Comparison of ENCODE assay signal across 18 cellular contexts in genomic region chr3:159187706-159188105, GRCh38.
"Had no signal": no experiment of that assay in that cellular context is flagged by ENCODE, and none has a peak within 500 bp of the region (broad histone marks: within the 10 kb centered on the region; RNA-seq: fewer than 3 reads in every experiment).

No MANE protein-coding gene starts in this region.

- FAIRE-seq: keratinocyte had no signal

- H3K27ac ChIP-seq: brain microvascular endothelial cell, coronary artery, esophagus muscularis mucosa, left lung, skin epidermis had no signal

- H3K36me3 ChIP-seq: brain microvascular endothelial cell, esophagus muscularis mucosa, left lung had no signal

- H3K27me3 ChIP-seq: brain microvascular endothelial cell, esophagus muscularis mucosa, left lung had no signal

- DNase-seq: activated CD4-positive, alpha-beta memory T cell treated with anti-CD3 and anti-CD28 coated beads, Interleukin-2, amount 10 ng/mL, durations not matched to agents 7 days and 5 days; activated CD8-positive, alpha-beta memory T cell treated with anti-CD3 and anti-CD28 coated beads, Interleukin-2, amount 50 U/mL, for 4 hours; activated effector memory CD4-positive, alpha-beta T cell treated with anti-CD3 and anti-CD28 coated beads, Interleukin-2, amount 50 U/mL, for 16 hours; activated T-cell treated with anti-CD3 and anti-CD28 coated beads, Interleukin-2, amount 50 U/mL, for 48 hours; brain microvascular endothelial cell; occipital lobe; stimulated activated CD4-positive, alpha-beta T cell treated with anti-CD3 and anti-CD28 coated beads, Interleukin-4, amount 100 ng/mL, for 4 hours; stimulated activated CD8-positive, alpha-beta memory T cell treated with anti-CD3 and anti-CD28 coated beads, Interleukin-4, amount 100 ng/mL, for 48 hours; stimulated activated naive CD4-positive, alpha-beta T cell treated with Interleukin-2 at 50 U/mL for 16 hours; trophoblast cell had no signal

- H3K27ac Mint-ChIP-seq: activated CD4-positive, alpha-beta memory T cell treated with anti-CD3 and anti-CD28 coated beads, Interleukin-2, amount 10 ng/mL, durations not matched to agents 7 days and 5 days; activated naive CD4-positive, alpha-beta T cell treated with anti-CD3 and anti-CD28 coated beads, Interleukin-2, amount 50 U/mL, for 24 hours; natural killer cell treated with Interleukin-12 subunit alpha and Interleukin-12 subunit beta and Interleukin-15 and Interleukin-18, amount 100 ng/mL, for 72 hours had no signal

- H3K4me3 ChIP-seq: coronary artery, esophagus muscularis mucosa, left lung, skin epidermis had no signal

- H3K4me1 Mint-ChIP-seq: activated CD4-positive, alpha-beta memory T cell treated with anti-CD3 and anti-CD28 coated beads, Interleukin-2, amount 10 ng/mL, durations not matched to agents 7 days and 5 days; activated naive CD4-positive, alpha-beta T cell treated with anti-CD3 and anti-CD28 coated beads, Interleukin-2, amount 50 U/mL, for 24 hours; central memory CD8-positive, alpha-beta T cell had no signal

- H3K27me3 Mint-ChIP-seq: activated CD4-positive, alpha-beta memory T cell treated with anti-CD3 and anti-CD28 coated beads, Interleukin-2, amount 10 ng/mL, durations not matched to agents 7 days and 5 days; central memory CD8-positive, alpha-beta T cell; natural killer cell treated with Interleukin-12 subunit alpha and Interleukin-12 subunit beta and Interleukin-15 and Interleukin-18, amount 100 ng/mL, for 72 hours had no signal

- ATAC-seq: left lung; natural killer cell treated with Interleukin-12 subunit alpha and Interleukin-12 subunit beta and Interleukin-15 and Interleukin-18, amount 100 ng/mL, for 72 hours had no signal

- H3K9me3 ChIP-seq: esophagus muscularis mucosa, left lung had no signal

- H3K4me3 Mint-ChIP-seq: activated CD4-positive, alpha-beta memory T cell treated with anti-CD3 and anti-CD28 coated beads, Interleukin-2, amount 10 ng/mL, durations not matched to agents 7 days and 5 days; activated naive CD4-positive, alpha-beta T cell treated with anti-CD3 and anti-CD28 coated beads, Interleukin-2, amount 50 U/mL, for 24 hours; central memory CD8-positive, alpha-beta T cell; natural killer cell treated with Interleukin-12 subunit alpha and Interleukin-12 subunit beta and Interleukin-15 and Interleukin-18, amount 100 ng/mL, for 72 hours had no signal

- H3K36me3 Mint-ChIP-seq: activated naive CD4-positive, alpha-beta T cell treated with anti-CD3 and anti-CD28 coated beads, Interleukin-2, amount 50 U/mL, for 24 hours; natural killer cell treated with Interleukin-12 subunit alpha and Interleukin-12 subunit beta and Interleukin-15 and Interleukin-18, amount 100 ng/mL, for 72 hours had no signal

- H3K4me1 ChIP-seq: left lung had no signal

- H3K9me3 Mint-ChIP-seq: activated CD4-positive, alpha-beta memory T cell treated with anti-CD3 and anti-CD28 coated beads, Interleukin-2, amount 10 ng/mL, durations not matched to agents 7 days and 5 days; activated naive CD4-positive, alpha-beta T cell treated with anti-CD3 and anti-CD28 coated beads, Interleukin-2, amount 50 U/mL, for 24 hours had no signal
